In genomic region chr3:197714251-197714650, GRCh38 we compare ENCODE assay signal across 11 cellular contexts. TPM values are rescaled to one million over a fixed set of nuclear protein-coding genes. Genes with fewer than 3 reads are reported as not detected.
DNase-seq lines count a peak whose midpoint lies in the region; TF ChIP-seq lines count a peak whose summit lies in the region.
"Had no signal": no experiment of that assay in that cellular context is flagged by ENCODE, and none has a peak within 500 bp of the region (broad histone marks: within the 10 kb centered on the region; RNA-seq: fewer than 3 reads in every experiment).

No MANE protein-coding gene starts in this region.

- DNase-seq in CD4-positive, alpha-beta memory T cell = no peak
- DNase-seq in Karpas-422 (no peak), chondrocyte (ENCODE audit: low spot score) (no peak), sigmoid colon (no peak), DMS53 (lab: John Stamatoyannopoulos, UW) (no peak), NCI-H1105 treated with DMSO at 0.1 percent for 48 hours (lab: John Stamatoyannopoulos, UW) (no peak)
- DNase-seq in activated T-helper 1 cell treated with anti-CD3 and anti-CD28 coated beads, Interleukin-12 subunit alpha, Interleukin-12 subunit beta, Interleukin-2, Interleukin-4 antibody, amounts not matched to agents 30 ng/mL and 10 ng/mL and 1 ng/mL, durations not matched to agents 14 hours and 24 hours and 36 hours (ENCODE audit: low spot score) = no peak
- DNase-seq: kidney glomerular epithelial cell, NCI-H524 treated with DMSO at 0.1 percent for 48 hours, SW 1271 had no signal

- H2AFZ ChIP-seq in Karpas-422 (ENCODE audit: low read length) = no peak overlapping the region

- peak overlapping the region; percentile 84 for H3K4me2 ChIP-seq in Karpas-422 (ENCODE audit: low read depth, low read length, poor library complexity, severe bottlenecking)

- no peak overlapping the region for H3K9ac ChIP-seq in Karpas-422 (ENCODE audit: low read length)

- CTCF ChIA-PET in CD4-positive, alpha-beta memory T cell (lab: Charles Lee; ENCODE audit: partially characterized antibody) = interaction anchor here (1.0 to 2.4 kb wide), 3 partner anchors 7 to 36 kb away, joined by 3 to 7 read pairs (median 5); no protein-coding TSS in a partner anchor

- TF ChIP-seq POLR2A in sigmoid colon (IDR thresholded peaks at IDR 0.05) = no peak

- H3K4me3 Mint-ChIP-seq in CD4-positive, alpha-beta memory T cell = peak overlapping the region in 3 of 8 donors; percentile 36 to 52 (median 39)
- H3K4me3 Mint-ChIP-seq in chondrocyte (ENCODE audit: unreplicated experiment) = no peak overlapping the region
- H3K4me3 Mint-ChIP-seq in activated T-helper 1 cell treated with anti-CD3 and anti-CD28 coated beads, Interleukin-12 subunit alpha, Interleukin-12 subunit beta, Interleukin-2, Interleukin-4 antibody, amounts not matched to agents 30 ng/mL and 10 ng/mL and 1 ng/mL, durations not matched to agents 14 hours and 24 hours and 36 hours = no peak overlapping the region

- no peak overlapping the region for H3K27ac ChIP-seq in CD4-positive, alpha-beta memory T cell (ENCODE audit: low read depth, low read length)
- H3K27ac ChIP-seq in Karpas-422 (ENCODE audit: low read length) (peak overlapping the region; percentile 95), sigmoid colon (peak overlapping the region in 3 of 4 donors; percentile 86 to 89 (median 88))
- H3K27ac ChIP-seq: neutrophil had no signal

- TF ChIP-seq CTCF in chondrocyte (IDR thresholded peaks at IDR 0.05) (no peak), sigmoid colon (IDR thresholded peaks at IDR 0.05) (no peak)

- peaks cover 15 to 20% (median 18%) of the 10 kb centered on the region in 4 donors for H3K4me1 Mint-ChIP-seq in CD4-positive, alpha-beta memory T cell
- peaks cover 45% of the 10 kb centered on the region for H3K4me1 Mint-ChIP-seq in chondrocyte (ENCODE audit: low read depth)
- H3K4me1 Mint-ChIP-seq in activated T-helper 1 cell treated with anti-CD3 and anti-CD28 coated beads, Interleukin-12 subunit alpha, Interleukin-12 subunit beta, Interleukin-2, Interleukin-4 antibody, amounts not matched to agents 30 ng/mL and 10 ng/mL and 1 ng/mL, durations not matched to agents 14 hours and 24 hours and 36 hours (ENCODE audit: low read depth) = peaks cover 32% of the 10 kb centered on the region

- intact Hi-C loops in CD4-positive, alpha-beta memory T cell (cut with micrococcal nuclease) = no loop called here
- intact Hi-C loops in sigmoid colon (cut with DNase I) = no loop called here
- intact Hi-C loops in activated T-helper 1 cell treated with anti-CD3 and anti-CD28 coated beads, Interleukin-12 subunit alpha, Interleukin-12 subunit beta, Interleukin-2, Interleukin-4 antibody, amounts not matched to agents 30 ng/mL and 10 ng/mL and 1 ng/mL, durations not matched to agents 14 hours and 24 hours and 36 hours (cut with micrococcal nuclease) = no loop called here

- no peaks in the 10 kb centered on the region for H3K27me3 Mint-ChIP-seq in CD4-positive, alpha-beta memory T cell
- no peaks in the 10 kb centered on the region for H3K27me3 Mint-ChIP-seq in chondrocyte (ENCODE audit: low read depth)
- H3K27me3 Mint-ChIP-seq in activated T-helper 1 cell treated with anti-CD3 and anti-CD28 coated beads, Interleukin-12 subunit alpha, Interleukin-12 subunit beta, Interleukin-2, Interleukin-4 antibody, amounts not matched to agents 30 ng/mL and 10 ng/mL and 1 ng/mL, durations not matched to agents 14 hours and 24 hours and 36 hours (ENCODE audit: insufficient read depth) = no peaks in the 10 kb centered on the region

- H3K4me3 ChIP-seq in CD4-positive, alpha-beta memory T cell (ENCODE audit: low read length in 2 of 2) = no peak overlapping the region
- H3K4me3 ChIP-seq in Karpas-422 (ENCODE audit: low read length) = no peak overlapping the region
- no peak overlapping the region for H3K4me3 ChIP-seq in sigmoid colon

- 96 to 97% methylated on average over 4 of the region's 4 CpGs for WGBS in sigmoid colon, 2 donors

- no peaks in the 10 kb centered on the region for H3K9me2 ChIP-seq in Karpas-422 (replicated peaks; ENCODE audit: insufficient read depth, low read length)

- no peaks in the 10 kb centered on the region for H3K9me3 ChIP-seq in CD4-positive, alpha-beta memory T cell (ENCODE audit: control insufficient read depth in 1 of 2, low read length in 2 of 2)
- no peaks in the 10 kb centered on the region for H3K9me3 ChIP-seq in Karpas-422 (ENCODE audit: low read length)
- no peaks in the 10 kb centered on the region for H3K9me3 ChIP-seq in sigmoid colon
- H3K9me3 ChIP-seq: neutrophil had no signal

- no peaks in the 10 kb centered on the region for H3K36me3 ChIP-seq in CD4-positive, alpha-beta memory T cell (ENCODE audit: insufficient read depth, low read length)
- H3K36me3 ChIP-seq in Karpas-422 (ENCODE audit: insufficient read depth, low read length) (peaks cover 16% of the 10 kb centered on the region; the same call in 1 of the 2 replicates), sigmoid colon (peaks cover 0 to 28% (median 8%) of the 10 kb centered on the region in 4 donors)

- no peaks in the 10 kb centered on the region for H4K20me1 ChIP-seq in Karpas-422 (ENCODE audit: insufficient read depth, low read depth, low read length)

- TF ChIP-seq EP300 in sigmoid colon (IDR thresholded peaks at IDR 0.05) = no peak

- no peaks in the 10 kb centered on the region for H3K27me3 ChIP-seq in CD4-positive, alpha-beta memory T cell (ENCODE audit: insufficient read depth, low read length)
- no peaks in the 10 kb centered on the region for H3K27me3 ChIP-seq in Karpas-422 (ENCODE audit: low read length)
- no peaks in the 10 kb centered on the region for H3K27me3 ChIP-seq in sigmoid colon
- H3K27me3 ChIP-seq: neutrophil had no signal

- no peaks in the 10 kb centered on the region for H3K9me3 Mint-ChIP-seq in CD4-positive, alpha-beta memory T cell
- H3K9me3 Mint-ChIP-seq in chondrocyte (ENCODE audit: low read depth) = no peaks in the 10 kb centered on the region
- no peaks in the 10 kb centered on the region for H3K9me3 Mint-ChIP-seq in activated T-helper 1 cell treated with anti-CD3 and anti-CD28 coated beads, Interleukin-12 subunit alpha, Interleukin-12 subunit beta, Interleukin-2, Interleukin-4 antibody, amounts not matched to agents 30 ng/mL and 10 ng/mL and 1 ng/mL, durations not matched to agents 14 hours and 24 hours and 36 hours

- peaks cover 86% of the 10 kb centered on the region for H3K79me2 ChIP-seq in Karpas-422 (ENCODE audit: low read length)

- POLR2A ChIA-PET in CD4-positive, alpha-beta memory T cell (lab: Charles Lee; ENCODE audit: partially characterized antibody) = interaction anchor here (0.6 to 6.4 kb wide), 4 partner anchors 22 to 498 kb away, joined by 3 to 78 read pairs (median 18); partner anchors contain the start of gene RUBCN

- peaks cover 28 to 32% of the 10 kb centered on the region in 2 donors for H3K36me3 Mint-ChIP-seq in CD4-positive, alpha-beta memory T cell
- H3K36me3 Mint-ChIP-seq in chondrocyte (ENCODE audit: low read depth) = peaks cover 7% of the 10 kb centered on the region
- H3K36me3 Mint-ChIP-seq in activated T-helper 1 cell treated with anti-CD3 and anti-CD28 coated beads, Interleukin-12 subunit alpha, Interleukin-12 subunit beta, Interleukin-2, Interleukin-4 antibody, amounts not matched to agents 30 ng/mL and 10 ng/mL and 1 ng/mL, durations not matched to agents 14 hours and 24 hours and 36 hours (ENCODE audit: low read depth) = peaks cover 30% of the 10 kb centered on the region

- peak overlapping the region; percentile 79 to 99 (median 87) for H3K27ac Mint-ChIP-seq in CD4-positive, alpha-beta memory T cell
- H3K27ac Mint-ChIP-seq in chondrocyte (ENCODE audit: unreplicated experiment) = peak overlapping the region; percentile 37
- H3K27ac Mint-ChIP-seq in activated T-helper 1 cell treated with anti-CD3 and anti-CD28 coated beads, Interleukin-12 subunit alpha, Interleukin-12 subunit beta, Interleukin-2, Interleukin-4 antibody, amounts not matched to agents 30 ng/mL and 10 ng/mL and 1 ng/mL, durations not matched to agents 14 hours and 24 hours and 36 hours = no peak overlapping the region

- peaks cover 17% of the 10 kb centered on the region for H3K4me1 ChIP-seq in CD4-positive, alpha-beta memory T cell (ENCODE audit: insufficient read depth, low read length)
- H3K4me1 ChIP-seq in Karpas-422 (ENCODE audit: low read length) = peaks cover 56% of the 10 kb centered on the region
- peaks cover 0 to 23% (median 18%) of the 10 kb centered on the region in 4 donors for H3K4me1 ChIP-seq in sigmoid colon

RNA-seq across cellular contexts. Expression of gene RUBCN, which starts 22.5 kb away (rescaled TPM):
- 10 to 100 TPM; 64.0 to 69.6 TPM for total RNA-seq in CD4-positive, alpha-beta memory T cell
- polyA plus RNA-seq in CD4-positive, alpha-beta memory T cell = 10 to 100 TPM; 13.2 to 26.5 TPM
- 87.0 and 128 TPM in 2 replicates for total RNA-seq in Karpas-422 (2014; rRNA removed; shearing (Covaris generic); ENCODE audit: low replicate concordance)
- total RNA-seq in chondrocyte = 27.2 to 32.3 TPM (median 31.2 TPM) in 3 replicates
- 10 to 100 TPM; 35.2 to 41.8 (median 36.6) TPM for total RNA-seq in sigmoid colon
- 10 to 100 TPM in 1 of 3 donors, 1 to 10 TPM in 2; 2.4 to 20.4 (median 5.5) TPM for polyA plus RNA-seq in sigmoid colon
- 44.7 and 45.2 TPM in 2 replicates for total RNA-seq in activated T-helper 1 cell treated with anti-CD3 and anti-CD28 coated beads, Interleukin-12 subunit alpha, Interleukin-12 subunit beta, Interleukin-2, Interleukin-4 antibody, amounts not matched to agents 30 ng/mL and 10 ng/mL and 1 ng/mL, durations not matched to agents 14 hours and 24 hours and 36 hours

RNA-seq across cellular contexts. Expression of gene FYTTD1, which starts 35.4 kb away (rescaled TPM):
- total RNA-seq in CD4-positive, alpha-beta memory T cell = 10 to 100 TPM; 60.0 to 60.2 TPM
- 100 to 1,000 TPM in 1 of 2 donors, 10 to 100 TPM in 1; 98.6 to 120 TPM for polyA plus RNA-seq in CD4-positive, alpha-beta memory T cell
- 145 and 204 TPM in 2 replicates for total RNA-seq in Karpas-422 (2014; rRNA removed; shearing (Covaris generic); ENCODE audit: low replicate concordance)
- total RNA-seq in chondrocyte (73.6 to 83.3 TPM (median 74.2 TPM) in 3 replicates), sigmoid colon (10 to 100 TPM; 46.4 to 63.9 (median 51.8) TPM)
- polyA plus RNA-seq in sigmoid colon = 10 to 100 TPM; 11.4 to 15.7 (median 13.2) TPM
- total RNA-seq in activated T-helper 1 cell treated with anti-CD3 and anti-CD28 coated beads, Interleukin-12 subunit alpha, Interleukin-12 subunit beta, Interleukin-2, Interleukin-4 antibody, amounts not matched to agents 30 ng/mL and 10 ng/mL and 1 ng/mL, durations not matched to agents 14 hours and 24 hours and 36 hours = 59.0 and 77.2 TPM in 2 replicates
